ENCODE assay signal across 6 cellular contexts in the genomic region with DNA sequence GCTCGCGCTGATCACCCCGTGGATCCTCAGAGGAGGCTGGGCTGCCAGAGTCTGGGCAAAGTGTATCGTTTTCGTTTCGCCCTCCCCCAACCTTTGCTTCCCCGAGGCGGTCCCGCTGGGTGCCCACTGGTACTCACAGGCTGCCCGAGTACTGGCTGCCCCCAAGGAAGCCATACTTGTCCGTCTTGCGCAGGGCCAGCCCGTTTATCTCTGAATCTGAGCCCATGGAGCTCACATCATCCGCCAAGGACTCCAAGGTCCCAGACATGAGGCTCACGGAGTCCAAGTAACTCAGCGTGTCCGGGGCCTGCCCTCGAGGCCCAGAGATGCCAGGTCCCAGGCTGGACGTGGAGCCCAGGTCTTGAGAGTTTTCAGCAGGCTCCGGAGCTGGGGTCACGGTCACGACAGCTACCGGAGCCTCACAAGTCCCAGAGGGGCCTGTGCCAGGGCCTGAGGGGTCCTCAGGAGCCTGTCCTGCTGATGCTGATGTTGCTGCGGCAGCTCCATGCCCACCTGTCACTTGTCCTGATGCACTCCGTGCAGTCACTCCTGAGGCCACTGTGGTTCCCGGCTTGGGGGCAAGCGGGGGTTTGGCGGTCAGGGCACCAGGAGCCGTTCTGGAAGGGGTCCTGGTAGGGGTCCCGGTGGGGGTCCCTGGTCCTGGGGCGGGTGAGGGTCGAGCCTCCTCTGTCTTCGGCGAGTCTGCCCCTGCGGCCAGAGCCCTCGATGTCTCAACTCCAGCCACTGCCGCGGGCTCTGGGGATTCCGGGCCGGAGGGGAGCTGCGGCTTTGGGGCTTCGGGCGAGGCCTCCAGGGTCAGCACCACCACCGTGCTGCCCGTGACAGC. TPM values are rescaled to one million over a fixed set of nuclear protein-coding genes. Genes with fewer than 3 reads are reported as not detected.
A peak's percentile ranks its signal among the peaks of the same experiment; 100 is the strongest.
DNase-seq lines count a peak whose midpoint lies in the region; ATAC-seq and TF ChIP-seq lines count a peak whose summit lies in the region.

No MANE protein-coding gene starts in this region.

- H3K4me1 ChIP-seq in trophoblast cell (ENCODE audit: control insufficient read depth in 1 of 2, insufficient read depth in 2 of 2, low read length in 2 of 2): peaks cover 21 to 27% of the 10 kb centered on the region in 2 experiments

- no peak overlapping the region for H2AFZ ChIP-seq in trophoblast cell (ENCODE audit: insufficient read depth, low read length, poor library complexity)

- peak overlapping the region; percentile 49 for H3K18ac ChIP-seq in trophoblast cell (ENCODE audit: low read length)

- H3K79me1 ChIP-seq in trophoblast cell (ENCODE audit: low read length): peaks cover 10% of the 10 kb centered on the region

- H3K27me3 ChIP-seq in trophoblast cell (ENCODE audit: insufficient read depth, low read length): no peaks in the 10 kb centered on the region

- peak overlapping the region; percentile 96 for H3K4ac ChIP-seq in trophoblast cell (ENCODE audit: low read depth, low read length)

- ATAC-seq in GM21423 (IDR thresholded peaks at IDR 0.05; ENCODE audit: unreplicated experiment) (no peak), HG02610 (IDR thresholded peaks at IDR 0.05; ENCODE audit: unreplicated experiment) (no peak)

- peak overlapping the region; percentile 15 for H2BK5ac ChIP-seq in trophoblast cell (ENCODE audit: low read depth, low read length, poor library complexity)

- DNase-seq in NB4 (ENCODE audit: low read depth) (peak; percentile 38), choroid plexus epithelial cell (ENCODE audit: low read depth) (peak; percentile 25), trophoblast cell (peak in 1 of 2 donors; percentile 25), NCI-H2029 (lab: John Stamatoyannopoulos, UW) (no peak)

- H4K8ac ChIP-seq in trophoblast cell (ENCODE audit: low read depth, low read length): no peak overlapping the region

- peak overlapping the region; percentile 8 for H2AK5ac ChIP-seq in trophoblast cell (ENCODE audit: low read length)

- peak overlapping the region; percentile 86 for H4K91ac ChIP-seq in trophoblast cell (ENCODE audit: low read depth, low read length)

- H4K12ac ChIP-seq in trophoblast cell (ENCODE audit: low read depth, low read length): peak overlapping the region; percentile 32

- H2BK120ac ChIP-seq in trophoblast cell (ENCODE audit: insufficient read depth, low read length, poor library complexity): no peak overlapping the region

- H3K79me2 ChIP-seq in trophoblast cell (ENCODE audit: control insufficient read depth, insufficient read depth, low read length, poor library complexity): peaks cover 23% of the 10 kb centered on the region

- TF ChIP-seq CTCF in NB4 (IDR thresholded peaks at IDR 0.05; ENCODE audit: low read depth, low read length): no peak
- TF ChIP-seq CTCF in choroid plexus epithelial cell (conservative IDR thresholded peaks at IDR 0.05; ENCODE audit: low read depth, low read length): no peak

- peak overlapping the region; percentile 65 for H3K14ac ChIP-seq in trophoblast cell (ENCODE audit: low read length)

- H3K4me2 ChIP-seq in trophoblast cell (ENCODE audit: low read length): peak overlapping the region; percentile 93

- WGBS in trophoblast cell (ENCODE audit: extremely low coverage, insufficient coverage, insufficient read length): no CpG with 5 or more reads among the region's 45 CpGs

- peaks cover 14 to 22% of the 10 kb centered on the region in 2 experiments for H3K36me3 ChIP-seq in trophoblast cell (ENCODE audit: control insufficient read depth in 1 of 2, insufficient read depth in 2 of 2, low read length in 2 of 2)

- H3K9me3 ChIP-seq in trophoblast cell (ENCODE audit: insufficient read depth, low read depth, low read length): no peaks in the 10 kb centered on the region

- H2BK12ac ChIP-seq in trophoblast cell (ENCODE audit: low read length): no peak overlapping the region

- no peak for TF ChIP-seq POLR2A in NB4 (IDR thresholded peaks at IDR 0.05; ENCODE audit: extremely low read depth, insufficient read length)

- H3K9ac ChIP-seq in trophoblast cell (ENCODE audit: low read length): peak overlapping the region; percentile 44

- H3K4me3 ChIP-seq in NB4 (ENCODE audit: low read depth, low read length): peak overlapping the region; percentile 84
- peak overlapping the region; percentile 72 for H3K4me3 ChIP-seq in choroid plexus epithelial cell (ENCODE audit: low read depth, low read length)
- H3K4me3 ChIP-seq in trophoblast cell (ENCODE audit: low read depth, low read length): peak overlapping the region; percentile 83

- H3K23ac ChIP-seq in trophoblast cell (ENCODE audit: low read length): no peak overlapping the region

- peak overlapping the region; percentile 75 for H3K27ac ChIP-seq in trophoblast cell (ENCODE audit: low read depth, low read length)

RNA-seq across cellular contexts. Expression of gene TBC1D10B, which starts 1.0 kb away (rescaled TPM):
- polyA plus RNA-seq in trophoblast cell (2013): 29.4 and 29.9 TPM in 2 replicates

RNA-seq across cellular contexts. Expression of gene MYL11, which starts 5.3 kb away (rescaled TPM):
- polyA plus RNA-seq in trophoblast cell (2013): 4.0 and 5.0 TPM in 2 replicates

RNA-seq across cellular contexts. Expression of gene SEPTIN1, which starts 13.0 kb away (rescaled TPM):
- 1.3 and 1.5 TPM in 2 replicates for polyA plus RNA-seq in trophoblast cell (2013)

RNA-seq across cellular contexts. Expression of gene CD2BP2, which starts 14.2 kb away (rescaled TPM):
- polyA plus RNA-seq in trophoblast cell (2013): 35.5 and 38.3 TPM in 2 replicates

RNA-seq across cellular contexts. Expression of gene ZNF48, which starts 25.9 kb away (rescaled TPM):
- polyA plus RNA-seq in trophoblast cell (2013): 11.6 and 12.1 TPM in 2 replicates
